ENCODE assay signal across 1 cellular context in the genomic region with DNA sequence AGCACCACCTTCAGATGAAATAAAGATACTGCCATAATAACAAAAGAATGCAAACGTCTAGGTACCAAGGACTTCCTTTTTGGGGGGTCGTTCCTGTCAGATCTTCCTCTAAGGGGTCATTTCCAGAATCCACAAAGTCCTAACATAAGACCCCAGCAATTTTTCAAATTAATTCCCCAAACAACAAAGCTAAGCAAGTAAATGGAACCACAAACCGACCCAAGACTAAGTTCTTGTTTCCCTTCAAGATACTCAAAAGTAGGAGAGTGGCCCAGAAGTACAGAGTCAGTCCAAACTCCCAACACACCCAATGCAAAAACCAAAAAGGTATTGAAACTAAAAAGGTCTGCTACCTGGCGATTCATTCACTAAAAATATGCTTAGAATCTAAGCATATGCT.
TF ChIP-seq lines count a peak whose summit lies in the region.

No MANE protein-coding gene starts in this region.

TF ChIP-seq in GM23338, 12 proteins besides CTCF, POLR2A, EP300 and RAD21 (continued from another document):
- TF ChIP-seq ZNF462 (CRISPR knock-in tag; IDR thresholded peaks at IDR 0.05) (no peak), EZH2 (IDR thresholded peaks at IDR 0.05; ENCODE audit: low read depth, unreplicated experiment) (no peak), STAT1 (IDR thresholded peaks at IDR 0.05; ENCODE audit: unreplicated experiment) (no peak)
TF ChIP-seq in GM23338: peak in this region for 0.
